9 cellular contexts compared by ENCODE assay signal in genomic region chr17:4852504-4853075, GRCh38. TPM values are rescaled to one million over a fixed set of nuclear protein-coding genes. Genes with fewer than 3 reads are reported as not detected.
A peak's percentile ranks its signal among the peaks of the same experiment; 100 is the strongest.
DNase-seq lines count a peak whose midpoint lies in the region; ATAC-seq, FAIRE-seq and TF ChIP-seq lines count a peak whose summit lies in the region.
"Had no signal": no experiment of that assay in that cellular context is flagged by ENCODE, and none has a peak within 500 bp of the region (broad histone marks: within the 10 kb centered on the region; RNA-seq: fewer than 3 reads in every experiment).

No MANE protein-coding gene starts in this region.

- H3K4me3 Mint-ChIP-seq in naive thymus-derived CD8-positive, alpha-beta T cell = peak overlapping the region in 5 of 10 donors; percentile 0 to 44 (median 5)

- H3K36me3 Mint-ChIP-seq in naive thymus-derived CD8-positive, alpha-beta T cell = peaks cover 4 to 13% (median 10%) of the 10 kb centered on the region in 3 donors

- peak; percentile 45 for DNase-seq in DMS 273 (lab: John Stamatoyannopoulos, UW; ENCODE audit: unreplicated experiment)
- DNase-seq in DMS 273 treated with DMSO at 0.1 percent for 48 hours (lab: John Stamatoyannopoulos, UW) = no peak
- peak; percentile 69 for DNase-seq in NCI-H2171 treated with DMSO at 0.1 percent for 48 hours (lab: John Stamatoyannopoulos, UW)
- peak; percentile 68 for DNase-seq in bronchial epithelial cell (ENCODE audit: low read depth)
- peak in 8 of 10 donors; percentile 15 to 48 (median 37) for DNase-seq in naive thymus-derived CD8-positive, alpha-beta T cell
- DNase-seq in Right ventricle myocardium superior = no peak

- POLR2A ChIA-PET in naive thymus-derived CD8-positive, alpha-beta T cell (lab: Charles Lee) = no interaction called here

- no peaks in the 10 kb centered on the region for H3K27me3 ChIP-seq in bronchial epithelial cell (ENCODE audit: control insufficient read depth, insufficient read depth, low read length)

- H3K4me1 Mint-ChIP-seq in naive thymus-derived CD8-positive, alpha-beta T cell = peaks cover 32 to 65% (median 39%) of the 10 kb centered on the region in 4 donors

- no peak for FAIRE-seq in bronchial epithelial cell (lab: Jason Lieb, UNC)
- FAIRE-seq: islet of Langerhans had no signal

- ATAC-seq in naive thymus-derived CD8-positive, alpha-beta T cell = peak; percentile 66 to 75
- ATAC-seq in HG03460 (IDR thresholded peaks at IDR 0.05; ENCODE audit: unreplicated experiment) (no peak), Right ventricle myocardium superior (ENCODE audit: poor library complexity) (no peak), GM19328 (IDR thresholded peaks at IDR 0.05; ENCODE audit: unreplicated experiment) (no peak)

- H3K4me3 ChIP-seq in bronchial epithelial cell (ENCODE audit: low read depth, low read length) = no peak overlapping the region

- H3K27ac Mint-ChIP-seq in naive thymus-derived CD8-positive, alpha-beta T cell = peak overlapping the region in 8 of 10 donors; percentile 1 to 92 (median 54)

- TF ChIP-seq CTCF in bronchial epithelial cell (IDR thresholded peaks at IDR 0.05; ENCODE audit: insufficient read depth, low read length, severe bottlenecking) = peak; percentile 12

- intact Hi-C loops in Right ventricle myocardium superior (cut with DNase I) = no loop called here

- H3K9me3 Mint-ChIP-seq in naive thymus-derived CD8-positive, alpha-beta T cell = peaks cover 0 to 8% (median 0%) of the 10 kb centered on the region in 9 donors

- no peaks in the 10 kb centered on the region for H3K27me3 Mint-ChIP-seq in naive thymus-derived CD8-positive, alpha-beta T cell

- peaks cover 5% of the 10 kb centered on the region for H3K36me3 ChIP-seq in bronchial epithelial cell (ENCODE audit: control insufficient read depth, insufficient read depth, low read length)

RNA-seq across cellular contexts. Expression of gene MINK1, which starts 19.4 kb away (rescaled TPM):
- total RNA-seq in bronchial epithelial cell (58.4 and 91.7 TPM in 2 replicates), Right ventricle myocardium superior (47.6 TPM)
- 100 to 1,000 TPM; 110 to 117 TPM for total RNA-seq in naive thymus-derived CD8-positive, alpha-beta T cell
- polyA plus RNA-seq in naive thymus-derived CD8-positive, alpha-beta T cell = 10 to 100 TPM in 1 of 3 donors, 1 to 10 TPM in 2; 4.1 to 12.9 (median 8.1) TPM

RNA-seq across cellular contexts. Expression of gene PLD2, which starts 45.6 kb away (rescaled TPM):
- 20.0 and 41.6 TPM in 2 replicates for total RNA-seq in bronchial epithelial cell
- 10 to 100 TPM; 21.4 to 27.9 TPM for total RNA-seq in naive thymus-derived CD8-positive, alpha-beta T cell
- 1 to 10 TPM; 1.1 to 1.9 (median 1.9) TPM for polyA plus RNA-seq in naive thymus-derived CD8-positive, alpha-beta T cell
- 13.6 TPM for total RNA-seq in Right ventricle myocardium superior

RNA-seq across cellular contexts. Expression of gene C17orf107, which starts 46.7 kb away (rescaled TPM):
- total RNA-seq in bronchial epithelial cell (5.5 and 8.3 TPM in 2 replicates), Right ventricle myocardium superior (0.51 TPM)
- 1 to 10 TPM; 5.7 TPM for total RNA-seq in naive thymus-derived CD8-positive, alpha-beta T cell
- polyA plus RNA-seq in naive thymus-derived CD8-positive, alpha-beta T cell = 1 to 10 TPM; 1.5 to 1.8 (median 1.6) TPM

RNA-seq across cellular contexts. Expression of gene CHRNE, which starts 50.3 kb away (rescaled TPM):
- 0.13 and 0.79 TPM in 2 replicates for total RNA-seq in bronchial epithelial cell
- total RNA-seq in naive thymus-derived CD8-positive, alpha-beta T cell = 1 to 10 TPM in 1 of 2 experiments, under 1 TPM in 1; 0.94 to 1.3 TPM
- polyA plus RNA-seq in naive thymus-derived CD8-positive, alpha-beta T cell = under 1 TPM; 0.19 to 0.58 (median 0.20) TPM
- total RNA-seq in Right ventricle myocardium superior = 0.30 TPM

Comparison
In these comparisons a context has a peak if more than half of its experiments do, and no peak if none do; other contexts are left out.
1. DNase-seq: peak in DMS 273 (single experiment), NCI-H2171 treated with DMSO at 0.1 percent for 48 hours (single experiment), bronchial epithelial cell (single experiment) and naive thymus-derived CD8-positive, alpha-beta T cell (8 of 10); none in DMS 273 treated with DMSO at 0.1 percent for 48 hours (single experiment) and Right ventricle myocardium superior (single experiment).
2. ATAC-seq: peak in naive thymus-derived CD8-positive, alpha-beta T cell (2 of 2); none in HG03460 (single experiment), Right ventricle myocardium superior (single experiment) and GM19328 (single experiment).